ENCODE assay signal across 8 cellular contexts in genomic region chr12:47816646-47817271, GRCh38. TPM values are rescaled to one million over a fixed set of nuclear protein-coding genes. Genes with fewer than 3 reads are reported as not detected.
DNase-seq lines count a peak whose midpoint lies in the region; ATAC-seq and TF ChIP-seq lines count a peak whose summit lies in the region.

No MANE protein-coding gene starts in this region.

- no peaks in the 10 kb centered on the region for H3K9me3 Mint-ChIP-seq in CD8-positive, alpha-beta T cell

- H4K20me1 ChIP-seq in SU-DHL-6 (ENCODE audit: low read depth, low read length) (no peaks in the 10 kb centered on the region), fibroblast of lung (ENCODE audit: control insufficient read depth, extremely low read depth, insufficient read depth, low read length) (no peaks in the 10 kb centered on the region)

- no peak for TF ChIP-seq POLR2A in prostate gland (IDR thresholded peaks at IDR 0.05)

- H3K27me3 ChIP-seq in CD8-positive, alpha-beta T cell (ENCODE audit: insufficient read depth, low read length) = no peaks in the 10 kb centered on the region
- H3K27me3 ChIP-seq in SU-DHL-6 (ENCODE audit: low read length) = no peaks in the 10 kb centered on the region
- no peaks in the 10 kb centered on the region for H3K27me3 ChIP-seq in fibroblast of lung (ENCODE audit: control insufficient read depth, insufficient read depth, low read length)
- H3K27me3 ChIP-seq in prostate gland (replicated peaks; ENCODE audit: insufficient read depth) = no peaks in the 10 kb centered on the region

- WGBS in prostate gland = 28% methylated on average over 9 of the region's 9 CpGs

- H3K9me3 ChIP-seq in CD8-positive, alpha-beta T cell (ENCODE audit: low read length) = no peaks in the 10 kb centered on the region
- H3K9me3 ChIP-seq in SU-DHL-6 (ENCODE audit: insufficient read depth, low read length) = no peaks in the 10 kb centered on the region
- no peaks in the 10 kb centered on the region for H3K9me3 ChIP-seq in fibroblast of lung (ENCODE audit: control insufficient read depth, insufficient read depth, low read depth, low read length)
- H3K9me3 ChIP-seq in prostate gland = no peaks in the 10 kb centered on the region

- H3K9me2 ChIP-seq in SU-DHL-6 (replicated peaks; ENCODE audit: insufficient read depth, low read length) = no peaks in the 10 kb centered on the region

- H3K4me3 Mint-ChIP-seq in CD8-positive, alpha-beta T cell = peak overlapping the region; percentile 95

- H3K27ac ChIP-seq in CD8-positive, alpha-beta T cell (ENCODE audit: low read depth, low read length) = peak overlapping the region; percentile 34
- H3K27ac ChIP-seq in SU-DHL-6 (ENCODE audit: low read depth, low read length) (peak overlapping the region; percentile 68), fibroblast of lung (ENCODE audit: insufficient read depth, low read length) (peak overlapping the region; percentile 84), prostate gland (peak overlapping the region; percentile 90)

- H3K27ac Mint-ChIP-seq in CD8-positive, alpha-beta T cell = peak overlapping the region; percentile 95

- H3K79me2 ChIP-seq in SU-DHL-6 (ENCODE audit: insufficient read depth, low read length) = peaks cover 68% of the 10 kb centered on the region
- peaks cover 71% of the 10 kb centered on the region for H3K79me2 ChIP-seq in fibroblast of lung (ENCODE audit: control insufficient read depth, insufficient read depth, low read length)

- H3K9ac ChIP-seq in SU-DHL-6 (ENCODE audit: low read length) = peak overlapping the region; percentile 74
- peak overlapping the region; percentile 44 for H3K9ac ChIP-seq in fibroblast of lung (ENCODE audit: insufficient read depth, low read length)

- no peaks in the 10 kb centered on the region for H3K36me3 ChIP-seq in CD8-positive, alpha-beta T cell (ENCODE audit: insufficient read depth, low read length)
- H3K36me3 ChIP-seq in SU-DHL-6 (ENCODE audit: low read length) = 0 out of 2 replicates have a peak, but pooled peaks cover 4% of the 10 kb centered on the region
- H3K36me3 ChIP-seq in fibroblast of lung (ENCODE audit: control insufficient read depth, insufficient read depth, low read length) = peaks cover 3% of the 10 kb centered on the region
- no peaks in the 10 kb centered on the region for H3K36me3 ChIP-seq in prostate gland

- peaks cover 15% of the 10 kb centered on the region for H3K36me3 Mint-ChIP-seq in CD8-positive, alpha-beta T cell

- no peaks in the 10 kb centered on the region for H3K27me3 Mint-ChIP-seq in CD8-positive, alpha-beta T cell (ENCODE audit: low read depth)

- peak overlapping the region; percentile 78 for H3K4me3 ChIP-seq in CD8-positive, alpha-beta T cell (ENCODE audit: low read depth, low read length)
- H3K4me3 ChIP-seq in SU-DHL-6 (ENCODE audit: insufficient read depth, low read length, poor library complexity, severe bottlenecking) = peak overlapping the region; percentile 69
- peak overlapping the region; percentile 19 to 91 (median 48) for H3K4me3 ChIP-seq in fibroblast of lung (replicated peaks in 1 of 4; ENCODE audit: control extremely low read depth in 1 of 4, insufficient read depth in 1 of 4, low read depth in 3 of 4, low read length in 4 of 4)
- H3K4me3 ChIP-seq in prostate gland = no peak overlapping the region

- H2AFZ ChIP-seq in SU-DHL-6 (ENCODE audit: low read depth, low read length, severe bottlenecking) (no peak overlapping the region), fibroblast of lung (ENCODE audit: low read length) (no peak overlapping the region)

- POLR2A ChIA-PET in CD8-positive, alpha-beta T cell (lab: Charles Lee) = interaction anchor here (0.6 to 7.1 kb wide), 5 partner anchors 8 to 111 kb away, joined by 3 to 87 read pairs (median 3); partner anchors contain the start of genes RPAP3 and SLC48A1

- H3K4me2 ChIP-seq in SU-DHL-6 (ENCODE audit: low read depth, low read length, poor library complexity, severe bottlenecking) (peak overlapping the region; percentile 71), fibroblast of lung (ENCODE audit: extremely low read depth, insufficient read depth, low read length) (peak overlapping the region; percentile 98)

- intact Hi-C loops in CD8-positive, alpha-beta T cell (cut with DNase I, micrococcal nuclease) = loop anchor here (10.0 kb wide), 4 partner anchors 288 to 1442 kb away; partner anchors contain the start of genes SENP1 (in 1 of the 2) and SLC38A2 (in 1 of the 2)
- intact Hi-C loops in prostate gland (cut with DNase I) = no loop called here

- no peak for TF ChIP-seq CTCF in CD8-positive, alpha-beta T cell (IDR thresholded peaks at IDR 0.05)
- TF ChIP-seq CTCF in SU-DHL-6 (IDR thresholded peaks at IDR 0.05; ENCODE audit: insufficient read depth, low read length, poor library complexity, severe bottlenecking) (no peak), fibroblast of lung (conservative IDR thresholded peaks at IDR 0.05 in 1 of 2, IDR thresholded peaks at IDR 0.05 in 1 of 2; ENCODE audit: low read depth in 1 of 2, low read length in 2 of 2) (no peak), prostate gland (IDR thresholded peaks at IDR 0.05) (no peak)

- peaks cover 77% of the 10 kb centered on the region for H3K4me1 ChIP-seq in CD8-positive, alpha-beta T cell (ENCODE audit: insufficient read depth, low read length)
- peaks cover 59% of the 10 kb centered on the region for H3K4me1 ChIP-seq in fibroblast of lung (ENCODE audit: control insufficient read depth, extremely low read depth, insufficient read depth, low read length)
- H3K4me1 ChIP-seq in prostate gland (replicated peaks) = peaks cover 19% of the 10 kb centered on the region

- no peak for ATAC-seq in CD8-positive, alpha-beta T cell
- no peak for ATAC-seq in GM18519 (IDR thresholded peaks at IDR 0.05; ENCODE audit: low FRiP score, unreplicated experiment)

- H3K4me1 Mint-ChIP-seq in CD8-positive, alpha-beta T cell (ENCODE audit: low read depth) = peaks cover 86% of the 10 kb centered on the region

- H3F3A ChIP-seq in SU-DHL-6 (ENCODE audit: insufficient read depth) = peaks cover 21% of the 10 kb centered on the region

- CTCF ChIA-PET in CD8-positive, alpha-beta T cell (lab: Charles Lee) = interaction anchor here (0.9 to 7.1 kb wide), 8 partner anchors 9 to 101 kb away, joined by 3 to 162 read pairs (median 12); no protein-coding TSS in a partner anchor

- DNase-seq in CD8-positive, alpha-beta T cell = no peak
- DNase-seq in fibroblast of lung (ENCODE audit: low read depth in 2 of 2) (no peak), prostate gland (ENCODE audit: low spot score) (no peak), NCI-H446 (lab: John Stamatoyannopoulos, UW) (no peak), SHP77 (lab: John Stamatoyannopoulos, UW) (no peak), cerebellum (ENCODE audit: low spot score) (no peak)

RNA-seq across cellular contexts. Expression of gene HDAC7, which starts 2.9 kb away (rescaled TPM):
- total RNA-seq in CD8-positive, alpha-beta T cell = 10 to 100 TPM; 87.3 to 91.4 TPM
- total RNA-seq in fibroblast of lung (23.6 and 28.1 TPM in 2 replicates), prostate gland (10 to 100 TPM; 39.5 to 67.7 TPM), cerebellum (12.1 TPM)
- 31.6 and 35.4 TPM in 2 replicates for polyA plus RNA-seq in fibroblast of lung
- polyA plus RNA-seq in fibroblast of lung (2012) = 47.2 and 50.5 TPM in 2 replicates
- 94.8 and 140 TPM in 2 replicates for polyA minus RNA-seq in fibroblast of lung (ENCODE audit: low replicate concordance)

RNA-seq across cellular contexts. Expression of gene SLC48A1, which starts 43.7 kb away (rescaled TPM):
- total RNA-seq in CD8-positive, alpha-beta T cell = 1 to 10 TPM; 4.3 to 5.5 TPM
- 12.8 and 18.7 TPM in 2 replicates for total RNA-seq in fibroblast of lung
- polyA plus RNA-seq in fibroblast of lung = 8.9 and 9.0 TPM in 2 replicates
- polyA plus RNA-seq in fibroblast of lung (2012) = 12.1 and 13.2 TPM in 2 replicates
- polyA minus RNA-seq in fibroblast of lung (ENCODE audit: low replicate concordance) = 20.9 and 22.7 TPM in 2 replicates
- 10 to 100 TPM; 39.0 to 52.5 TPM for total RNA-seq in prostate gland
- 7.8 TPM for total RNA-seq in cerebellum

RNA-seq across cellular contexts. Expression of gene RAPGEF3, which starts 58.1 kb away (rescaled TPM):
- total RNA-seq in CD8-positive, alpha-beta T cell = under 1 TPM; 0.14 to 0.25 TPM
- 1.0 and 2.8 TPM in 2 replicates for total RNA-seq in fibroblast of lung
- polyA plus RNA-seq in fibroblast of lung = 0.83 and 0.95 TPM in 2 replicates
- polyA plus RNA-seq in fibroblast of lung (2012) = 0.93 and 1.2 TPM in 2 replicates
- 2.3 and 4.2 TPM in 2 replicates for polyA minus RNA-seq in fibroblast of lung (ENCODE audit: low replicate concordance)
- 10 to 100 TPM; 19.1 to 28.5 TPM for total RNA-seq in prostate gland
- 11.9 TPM for total RNA-seq in cerebellum

Comparison
In these comparisons a context has a peak if more than half of its experiments do, and no peak if none do; other contexts are left out.
1. H3K27ac ChIP-seq: peak in every context shown above with its lines; median percentile 90 in prostate gland; 84 in fibroblast of lung; 68 in SU-DHL-6; 34 in CD8-positive, alpha-beta T cell.
2. H3K4me3 ChIP-seq: peak in CD8-positive, alpha-beta T cell (single experiment), SU-DHL-6 (single experiment) and fibroblast of lung (4 of 4); none in prostate gland (0 of 2).